Comparison of ENCODE assay signal across 22 cellular contexts in the genomic region with DNA sequence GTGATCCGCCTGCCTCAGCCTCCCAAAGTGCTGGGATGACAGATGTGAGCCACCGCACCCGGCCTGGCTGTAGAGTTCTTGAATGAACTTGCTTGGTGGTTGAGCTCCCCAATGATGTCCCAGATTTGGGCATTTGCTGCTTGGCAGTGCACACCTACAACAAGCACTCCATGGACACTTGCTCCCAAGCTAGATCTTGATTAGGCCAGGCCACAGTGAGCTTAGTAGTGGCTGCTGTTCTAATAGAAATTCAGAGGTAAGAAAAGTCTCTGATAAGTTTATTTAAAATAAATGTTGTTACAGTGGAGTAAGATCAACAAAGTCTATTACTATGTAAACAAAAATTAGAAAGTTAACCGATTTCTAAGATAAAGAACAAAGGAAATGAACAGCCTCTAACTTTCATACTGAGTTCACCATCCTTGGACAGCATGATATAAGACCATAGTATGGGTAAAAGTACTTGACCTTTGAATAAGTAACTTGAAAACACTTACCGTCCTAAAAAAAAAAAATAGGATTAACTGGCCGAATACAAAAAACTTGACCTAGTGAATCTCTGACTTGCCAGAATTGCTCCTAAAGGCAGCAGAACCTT. TPM values are rescaled to one million over a fixed set of nuclear protein-coding genes. Genes with fewer than 3 reads are reported as not detected.
DNase-seq lines count a peak whose midpoint lies in the region; ATAC-seq, FAIRE-seq and TF ChIP-seq lines count a peak whose summit lies in the region.
"Had no signal": no experiment of that assay in that cellular context is flagged by ENCODE, and none has a peak within 500 bp of the region (broad histone marks: within the 10 kb centered on the region; RNA-seq: fewer than 3 reads in every experiment).

No MANE protein-coding gene starts in this region.

- no peak overlapping the region for H3K4me3 Mint-ChIP-seq in nephron
- H3K4me3 Mint-ChIP-seq: CD4-positive, alpha-beta memory T cell; HFFc6 had no signal

- peaks cover 9% of the 10 kb centered on the region for H3K4me1 Mint-ChIP-seq in nephron

- no peaks in the 10 kb centered on the region for H3K27me3 ChIP-seq in upper lobe of right lung
- H3K27me3 ChIP-seq: BE2C had no signal

- peak overlapping the region; percentile 7 to 66 (median 41) for H3K27ac Mint-ChIP-seq in nephron
- H3K27ac Mint-ChIP-seq: HFFc6 had no signal

- TF ChIP-seq CTCF in nephron (IDR thresholded peaks at IDR 0.05; ENCODE audit: unreplicated experiment in 3 of 3) (no peak), upper lobe of right lung (IDR thresholded peaks at IDR 0.05) (no peak)

- ATAC-seq in left colon: peak; percentile 22
- ATAC-seq in upper lobe of right lung: peak; percentile 49
- no peak for ATAC-seq in Right ventricle myocardium superior (ENCODE audit: poor library complexity)
- ATAC-seq: GM12878, PC-3 had no signal

- H3K27ac ChIP-seq in upper lobe of right lung: no peak overlapping the region
- H3K27ac ChIP-seq: RWPE1 had no signal

- intact Hi-C loops in left colon (cut with DNase I, micrococcal nuclease) (no loop called here), upper lobe of right lung (cut with DNase I) (no loop called here), Right ventricle myocardium superior (cut with DNase I) (no loop called here)

- no peaks in the 10 kb centered on the region for H3K27me3 Mint-ChIP-seq in nephron (ENCODE audit: low read depth)
- H3K27me3 Mint-ChIP-seq: CD4-positive, alpha-beta memory T cell had no signal

- no peak for TF ChIP-seq POLR2A in GM12892 (IDR thresholded peaks at IDR 0.05; ENCODE audit: low read depth, low read length)

- no peaks in the 10 kb centered on the region for H3K9me3 Mint-ChIP-seq in nephron
- H3K9me3 Mint-ChIP-seq: HFFc6 had no signal

- peaks cover 37% of the 10 kb centered on the region for H3K36me3 ChIP-seq in upper lobe of right lung

- no peak for FAIRE-seq in GM12892 (lab: Jason Lieb, UNC)
- FAIRE-seq: GM12878 had no signal

- DNase-seq in DMS53 (lab: John Stamatoyannopoulos, UW) (peak; percentile 30), DMS53 treated with DMSO at 0.1 percent for 48 hours (lab: John Stamatoyannopoulos, UW; ENCODE audit: unreplicated experiment) (no peak), left colon (no peak), upper lobe of right lung (no peak), Right ventricle myocardium superior (no peak), GM12892 (ENCODE audit: insufficient read length) (no peak)
- DNase-seq in activated CD8-positive, alpha-beta memory T cell treated with anti-CD3 and anti-CD28 coated beads for 24 hours: no peak
- DNase-seq: 8988T; BE2C; CD4-positive, alpha-beta memory T cell; GDM1; GOT3; HFFc6; NCI-H1092; NCI-H146; NCI-H2081 treated with DMSO at 0.1 percent for 48 hours; NCI-H510A; NCI-H774; PC-3 had no signal

- no peaks in the 10 kb centered on the region for H3K4me1 ChIP-seq in upper lobe of right lung
- H3K4me1 ChIP-seq: BE2C had no signal

- H3K36me3 Mint-ChIP-seq in nephron (ENCODE audit: low read depth): peaks cover 13% of the 10 kb centered on the region

- H3K4me3 ChIP-seq in upper lobe of right lung: no peak overlapping the region
- H3K4me3 ChIP-seq: GM12878 had no signal

- H3K9me3 ChIP-seq in upper lobe of right lung: no peaks in the 10 kb centered on the region
- H3K9me3 ChIP-seq: BE2C had no signal

RNA-seq across cellular contexts. Expression of gene TMED6, which starts 1.0 kb away (rescaled TPM):
- total RNA-seq in left colon (1 to 10 TPM; 2.5 to 9.4 TPM), upper lobe of right lung (0.69 TPM), Right ventricle myocardium superior (not detected)
- 2.1 TPM for polyA plus RNA-seq in GM12892 (2012; ENCODE audit: missing spikeins)
- total RNA-seq: PC-3 had no signal

RNA-seq across cellular contexts. Expression of gene NIP7, which starts 11.1 kb away (rescaled TPM):
- total RNA-seq in left colon (10 to 100 TPM; 19.0 to 22.1 TPM), upper lobe of right lung (20.8 TPM), Right ventricle myocardium superior (7.3 TPM)
- 32.7 TPM for polyA plus RNA-seq in GM12892 (2012; ENCODE audit: missing spikeins)

RNA-seq across cellular contexts. Expression of gene COG8, which starts 11.3 kb away (rescaled TPM):
- total RNA-seq in left colon (10 to 100 TPM; 31.7 to 36.6 TPM), upper lobe of right lung (32.3 TPM), Right ventricle myocardium superior (22.0 TPM)
- polyA plus RNA-seq in GM12892 (2012; ENCODE audit: missing spikeins): 9.9 TPM

RNA-seq across cellular contexts. Expression of gene PDF, which starts 20.2 kb away (rescaled TPM):
- total RNA-seq in left colon: 10 to 100 TPM; 10.1 to 20.5 TPM
- total RNA-seq in upper lobe of right lung: 8.8 TPM
- total RNA-seq in Right ventricle myocardium superior: 5.6 TPM
- polyA plus RNA-seq in GM12892 (2012; ENCODE audit: missing spikeins): 1.0 TPM

RNA-seq across cellular contexts. Expression of gene TERF2, which starts 35.2 kb away (rescaled TPM):
- total RNA-seq in left colon (10 to 100 TPM; 33.2 to 36.6 TPM), upper lobe of right lung (33.0 TPM), Right ventricle myocardium superior (19.4 TPM)
- polyA plus RNA-seq in GM12892 (2012; ENCODE audit: missing spikeins): 20.9 TPM
